ENCODE assay signal across 8 cellular contexts in the genomic region with DNA sequence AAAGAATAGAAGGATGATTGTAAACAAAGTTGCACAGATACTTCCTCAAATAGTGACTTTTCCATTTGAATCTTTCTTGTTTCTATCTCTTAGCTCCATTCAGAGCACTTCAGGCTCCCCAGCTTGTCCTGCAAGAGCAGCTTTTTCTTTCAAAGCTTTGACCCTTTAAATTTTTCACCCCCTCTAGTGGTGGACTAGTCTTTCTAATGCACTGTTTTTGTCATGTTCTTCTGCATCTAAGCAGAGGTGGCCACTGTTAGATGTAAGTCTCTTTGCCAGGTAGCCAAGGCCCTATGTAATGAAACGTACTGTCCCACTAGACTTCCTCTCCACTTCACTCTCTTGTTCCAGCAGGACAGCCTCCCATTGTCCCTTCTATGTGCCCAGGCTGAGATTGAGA.
DNase-seq lines count a peak whose midpoint lies in the region; ATAC-seq and TF ChIP-seq lines count a peak whose summit lies in the region.

No MANE protein-coding gene starts in this region.

- H3K4me3 ChIP-seq in H7 (ENCODE audit: insufficient read depth, low read depth, low read length) (no peak overlapping the region), WERI-Rb-1 (ENCODE audit: low read depth, low read length) (no peak overlapping the region)

- no peak for ATAC-seq in HG02610 (IDR thresholded peaks at IDR 0.05; ENCODE audit: unreplicated experiment)
- ATAC-seq in HG03460 (IDR thresholded peaks at IDR 0.05; ENCODE audit: unreplicated experiment) = no peak
- ATAC-seq in activated T-cell treated with anti-CD3 and anti-CD28 coated beads, Interleukin-2, amount 50 U/mL, for 72 hours (replicated peaks in 1 of 2) = no peak

- no peak overlapping the region for H3K27ac Mint-ChIP-seq in activated T-cell treated with anti-CD3 and anti-CD28 coated beads, Interleukin-2, amount 50 U/mL, for 72 hours

- H3K9me3 Mint-ChIP-seq in activated T-cell treated with anti-CD3 and anti-CD28 coated beads, Interleukin-2, amount 50 U/mL, for 72 hours = peaks cover 3 to 5% of the 10 kb centered on the region in 2 donors

- H3K27me3 ChIP-seq in H7 (ENCODE audit: control insufficient read depth, insufficient read depth, low read length) (no peaks in the 10 kb centered on the region), WERI-Rb-1 (ENCODE audit: insufficient read depth, low read depth, severe bottlenecking) (no peaks in the 10 kb centered on the region)

- H3K36me3 Mint-ChIP-seq in activated T-cell treated with anti-CD3 and anti-CD28 coated beads, Interleukin-2, amount 50 U/mL, for 72 hours (ENCODE audit: insufficient read depth in 2 of 2) = peaks cover 5 to 6% of the 10 kb centered on the region in 2 donors

- no peaks in the 10 kb centered on the region for H3K4me1 Mint-ChIP-seq in activated T-cell treated with anti-CD3 and anti-CD28 coated beads, Interleukin-2, amount 50 U/mL, for 72 hours (ENCODE audit: low read depth)

- H3K27me3 Mint-ChIP-seq in activated T-cell treated with anti-CD3 and anti-CD28 coated beads, Interleukin-2, amount 50 U/mL, for 72 hours (ENCODE audit: low read depth) = no peaks in the 10 kb centered on the region

- H3K9me3 ChIP-seq in WERI-Rb-1 (ENCODE audit: severe bottlenecking) = no peaks in the 10 kb centered on the region

- DNase-seq in CD1c-positive myeloid dendritic cell (ENCODE audit: extremely low spot score) (peak; percentile 2), H7 (peak; percentile 61), WERI-Rb-1 (peak; percentile 12), kidney tubule cell (ENCODE audit: low spot score) (peak; percentile 7), amygdala (lab: John Stamatoyannopoulos, UW) (no peak)
- no peak for DNase-seq in activated T-cell treated with anti-CD3 and anti-CD28 coated beads, Interleukin-2, amount 50 U/mL, for 72 hours

- peak; percentile 35; the same call in 1 of the 2 replicates for TF ChIP-seq CTCF in WERI-Rb-1 (IDR thresholded peaks at IDR 0.05; ENCODE audit: low read depth, low read length)

- no peak overlapping the region for H3K27ac ChIP-seq in WERI-Rb-1

- H3K4me3 Mint-ChIP-seq in activated T-cell treated with anti-CD3 and anti-CD28 coated beads, Interleukin-2, amount 50 U/mL, for 72 hours = no peak overlapping the region

- H3K36me3 ChIP-seq in H7 (replicated peaks; ENCODE audit: control insufficient read depth, insufficient read depth, low read length) = no peaks in the 10 kb centered on the region; the same call in none of the 2 replicates
- H3K36me3 ChIP-seq in WERI-Rb-1 = no peaks in the 10 kb centered on the region

Comparison
In these comparisons a context has a peak if more than half of its experiments do, and no peak if none do; other contexts are left out.
1. DNase-seq: peak in CD1c-positive myeloid dendritic cell (single experiment), H7 (single experiment), WERI-Rb-1 (single experiment) and kidney tubule cell (single experiment); none in amygdala (0 of 56) and activated T-cell treated with anti-CD3 and anti-CD28 coated beads, Interleukin-2, amount 50 U/mL, for 72 hours (0 of 2).